Comparison of ENCODE assay signal across 8 cellular contexts in the genomic region with DNA sequence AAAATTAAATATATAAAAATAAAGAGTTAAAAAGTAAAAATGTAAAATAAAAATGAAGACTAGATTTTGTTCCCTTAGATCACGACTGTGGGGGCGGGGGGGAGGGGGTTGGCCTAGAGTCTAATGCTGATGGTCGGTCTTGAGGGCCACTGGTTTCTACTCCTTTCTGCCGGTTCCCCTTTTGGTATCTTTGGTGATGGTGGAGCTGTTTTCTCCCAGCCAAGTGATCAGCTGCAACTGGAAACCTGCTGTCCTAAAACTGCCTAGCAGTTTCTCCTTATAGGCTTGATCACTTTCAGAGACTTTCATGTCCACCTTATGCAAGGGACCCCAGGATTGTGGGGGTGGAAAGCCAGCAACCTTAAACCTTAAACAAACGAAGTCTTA. TPM values are rescaled to one million over a fixed set of nuclear protein-coding genes. Genes with fewer than 3 reads are reported as not detected.
DNase-seq lines count a peak whose midpoint lies in the region; ATAC-seq and TF ChIP-seq lines count a peak whose summit lies in the region.

No MANE protein-coding gene starts in this region.

- ATAC-seq in psoas muscle (no peak), GM21360 (IDR thresholded peaks at IDR 0.05; ENCODE audit: unreplicated experiment) (no peak)

- H3K4me1 ChIP-seq in esophagus squamous epithelium (peaks cover 18 to 81% (median 28%) of the 10 kb centered on the region in 3 donors), psoas muscle (peaks cover 17% of the 10 kb centered on the region)

- TF ChIP-seq CTCF in AG09309 (IDR thresholded peaks at IDR 0.05; ENCODE audit: control insufficient read depth, insufficient read depth, low read depth, low read length, missing control alignments), result peak; percentile 3
- TF ChIP-seq CTCF in GM20000 (IDR thresholded peaks at IDR 0.05; ENCODE audit: extremely low read depth, missing control alignments), result no peak
- no peak for TF ChIP-seq CTCF in esophagus squamous epithelium (IDR thresholded peaks at IDR 0.05)
- no peak for TF ChIP-seq CTCF in psoas muscle (IDR thresholded peaks at IDR 0.05)

- peak overlapping the region; percentile 95 for H3K4me3 ChIP-seq in AG09309 (ENCODE audit: control insufficient read depth, low read depth, low read length)
- peak overlapping the region; percentile 94 for H3K4me3 ChIP-seq in SK-N-MC
- H3K4me3 ChIP-seq in esophagus squamous epithelium, result peak overlapping the region; percentile 82 to 94 (median 86)
- H3K4me3 ChIP-seq in psoas muscle, result peak overlapping the region; percentile 79

- H3K9ac ChIP-seq in SK-N-MC (ENCODE audit: insufficient read length), result no peak overlapping the region

- H3K9me3 ChIP-seq in SK-N-MC (ENCODE audit: low read depth, low read length) (no peaks in the 10 kb centered on the region), esophagus squamous epithelium (no peaks in the 10 kb centered on the region), psoas muscle (no peaks in the 10 kb centered on the region)

- H3K27me3 ChIP-seq in esophagus squamous epithelium (no peaks in the 10 kb centered on the region), psoas muscle (ENCODE audit: insufficient read depth in 3 of 3, low read length in 2 of 3) (no peaks in the 10 kb centered on the region)

- intact Hi-C loops in esophagus squamous epithelium (cut with DNase I) (no loop called here), psoas muscle (cut with DNase I) (loop anchor here (5.0 to 10.0 kb wide), 3 partner anchors 78 to 200 kb away; a partner anchor contains a TSS)

- H3K27ac ChIP-seq in SK-N-MC (no peak overlapping the region), esophagus squamous epithelium (peak overlapping the region; percentile 74 to 96 (median 90)), psoas muscle (no peak overlapping the region)

- H3K36me3 ChIP-seq in SK-N-MC (ENCODE audit: insufficient read depth, low read length) (peaks cover 24% of the 10 kb centered on the region), esophagus squamous epithelium (peaks cover 0 to 23% (median 11%) of the 10 kb centered on the region in 3 donors), psoas muscle (ENCODE audit: insufficient read depth in 1 of 2, low read depth in 1 of 2) (peaks cover 3 to 27% of the 10 kb centered on the region in 2 donors)

- WGBS in esophagus squamous epithelium, 2 donors, result 7 to 14% methylated on average over 5 of the region's 5 CpGs
- 19 to 27% (median 22%) methylated on average over 5 of the region's 5 CpGs for WGBS in psoas muscle, 3 donors

- TF ChIP-seq POLR2A in esophagus squamous epithelium (IDR thresholded peaks at IDR 0.05), result no peak

- DNase-seq in AG09309 (ENCODE audit: low read depth), result no peak
- DNase-seq in GM20000 (ENCODE audit: low spot score), result peak; percentile 58
- DNase-seq in SK-N-MC (ENCODE audit: low read depth, low spot score), result no peak
- DNase-seq in esophagus squamous epithelium (lab: John Stamatoyannopoulos, UW), result no peak
- no peak for DNase-seq in psoas muscle
- no peak for DNase-seq in NCI-H1694 (lab: John Stamatoyannopoulos, UW)
- no peak for DNase-seq in central memory CD4-positive, alpha-beta T cell

RNA-seq across cellular contexts. Expression of a gene that starts 1.1 kb away (rescaled TPM):
- total RNA-seq in esophagus squamous epithelium (100 to 1,000 TPM in 1 of 4 donors, 10 to 100 TPM in 3; 34.1 to 126 (median 80.1) TPM), psoas muscle (1 to 10 TPM; 1.1 to 2.4 (median 1.5) TPM)
- polyA plus RNA-seq in psoas muscle, result 1 to 10 TPM; 1.4 to 2.4 (median 2.1) TPM

RNA-seq across cellular contexts. Expression of a gene that starts 1.5 kb away (rescaled TPM):
- total RNA-seq in esophagus squamous epithelium, result 10 to 100 TPM; 37.7 to 65.8 (median 49.0) TPM
- 10 to 100 TPM; 30.6 to 53.9 (median 50.6) TPM for total RNA-seq in psoas muscle
- 10 to 100 TPM; 36.4 to 80.9 (median 56.2) TPM for polyA plus RNA-seq in psoas muscle

Comparison
In these comparisons a context has a peak if more than half of its experiments do, and no peak if none do; other contexts are left out.
1. H3K27ac ChIP-seq: peak in esophagus squamous epithelium (4 of 4); none in SK-N-MC (single experiment) and psoas muscle (single experiment).
2. RNA of a gene that starts 1.1 kb away (total RNA-seq): 34.1 to 126 TPM in esophagus squamous epithelium; 1.1 to 2.4 TPM in psoas muscle; every median in the first group is over 10 times any median in the second.
3. Peak in every context shown above with its lines, with median percentiles within 50 percentile points of each other: H3K4me3 ChIP-seq.